Comparison of ENCODE assay signal across 13 cellular contexts in the genomic region with DNA sequence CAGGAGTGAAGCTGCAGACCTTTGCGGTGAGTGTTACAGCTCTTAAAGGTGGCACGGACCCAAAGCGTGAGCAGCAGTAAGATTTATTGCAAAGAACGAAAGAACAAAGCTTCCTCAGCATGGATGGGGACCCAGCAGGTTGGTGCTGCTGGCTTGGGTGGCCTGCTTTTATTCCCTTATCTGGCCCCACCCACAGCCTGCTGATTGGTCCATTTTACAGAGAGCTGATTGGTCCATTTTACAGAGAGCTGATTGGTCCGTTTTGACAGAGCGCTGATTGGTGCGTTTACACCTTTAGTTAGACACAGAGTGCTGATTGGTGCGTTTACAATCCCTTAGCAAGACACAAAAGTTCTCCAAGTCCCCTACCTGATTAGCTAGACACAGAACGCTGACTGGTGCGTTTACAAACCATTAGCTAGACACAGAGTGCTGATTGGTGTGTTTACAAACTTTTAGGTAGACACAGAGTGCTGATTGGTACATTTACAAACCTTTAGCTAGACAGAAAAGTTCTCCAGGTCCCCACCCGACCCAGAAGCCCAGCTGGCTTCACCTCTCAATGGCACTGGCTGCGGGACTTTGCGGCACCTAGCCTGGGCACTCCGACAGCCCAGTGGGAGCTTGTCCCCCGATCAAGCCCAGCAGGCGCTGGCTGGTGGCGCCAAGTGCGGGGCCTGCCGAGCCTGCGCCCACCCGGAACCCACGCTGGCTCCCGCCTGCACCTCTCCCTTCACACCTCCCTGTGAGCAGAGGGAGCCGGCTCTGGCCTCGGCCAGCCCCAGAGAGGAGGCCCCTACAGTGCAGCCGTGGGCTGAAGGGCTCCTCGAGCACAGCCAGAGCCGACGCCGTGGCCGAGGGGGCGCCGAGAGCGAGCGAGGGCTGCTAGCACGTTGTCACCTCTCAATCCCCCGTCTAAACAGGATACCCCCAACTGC. TPM values are rescaled to one million over a fixed set of nuclear protein-coding genes. Genes with fewer than 3 reads are reported as not detected.
DNase-seq lines count a peak whose midpoint lies in the region; ATAC-seq, FAIRE-seq and TF ChIP-seq lines count a peak whose summit lies in the region.
"Not testable (repeated sequence)": the region's sequence is repeated elsewhere in the genome, so short reads cannot be mapped to it uniquely, and the experiment has no call there.
"Had no signal": no experiment of that assay in that cellular context is flagged by ENCODE, and none has a peak within 500 bp of the region (broad histone marks: within the 10 kb centered on the region; RNA-seq: fewer than 3 reads in every experiment).

No MANE protein-coding gene starts in this region.

- CTCF ChIA-PET in K562 (lab: Yijun Ruan, JAX; ENCODE audit: low intra/inter-chr PET ratio) = interaction anchor here (0.7 kb wide), 1 partner anchor 31 kb away, joined by 3 read pairs; the partner anchor contains the start of gene METTL9

- peaks cover 26 to 100% (median 57%) of the 10 kb centered on the region in 10 experiments for H3K4me1 ChIP-seq in BLaER1 treated with 17β-estradiol and CSF1 and Interleukin-3, amounts not matched to agents 10 nM and 100 nM
- not testable (repeated sequence) for H3K4me1 ChIP-seq in K562 (replicated peaks in 1 of 2; ENCODE audit: control insufficient read depth in 2 of 2, insufficient read depth in 2 of 2, low read length in 2 of 2); neuronal stem cell (ENCODE audit: control insufficient read depth in 2 of 2, insufficient read depth in 1 of 2, low read depth in 1 of 2, low read length in 2 of 2)
- peaks cover 6 to 49% (median 19%) of the 10 kb centered on the region in 3 donors for H3K4me1 ChIP-seq in esophagus squamous epithelium

- not testable (repeated sequence) for TF ChIP-seq EP300 in K562 (IDR thresholded peaks at IDR 0.05; ENCODE audit: low read length)

- H2AFZ ChIP-seq in K562 (ENCODE audit: low read depth, low read length); neuronal stem cell (ENCODE audit: low read length): not testable (repeated sequence)

- not testable (repeated sequence) for H3K9me1 ChIP-seq in K562 (ENCODE audit: control insufficient read depth, insufficient read depth, low read length)

- not testable (repeated sequence) for FAIRE-seq in K562 (lab: Jason Lieb, UNC)

- H4K91ac ChIP-seq in neuronal stem cell (ENCODE audit: low read depth, low read length, poor library complexity) = not testable (repeated sequence)

- H2BK15ac ChIP-seq in neuronal stem cell (ENCODE audit: low read length) = not testable (repeated sequence)

- not testable (repeated sequence) for TF ChIP-seq POLR2A in K562 (conservative IDR thresholded peaks at IDR 0.05); esophagus squamous epithelium (IDR thresholded peaks at IDR 0.05)

- not testable (repeated sequence) for H3K79me2 ChIP-seq in K562 (ENCODE audit: control insufficient read depth, insufficient read depth, low read length)

- TF ChIP-seq CTCF in HFFc6 (IDR thresholded peaks at IDR 0.05); K562 (IDR thresholded peaks at IDR 0.05 in 2 of 3, conservative IDR thresholded peaks at IDR 0.05 in 1 of 3; ENCODE audit: insufficient read depth in 2 of 3, low read depth in 1 of 3, low read length in 3 of 3); esophagus squamous epithelium (IDR thresholded peaks at IDR 0.05); type B pancreatic cell (conservative IDR thresholded peaks at IDR 0.05): not testable (repeated sequence)

- H2BK12ac ChIP-seq in neuronal stem cell (ENCODE audit: low read length) = not testable (repeated sequence)

- not testable (repeated sequence) for DNase-seq in HFFc6; K562 (ENCODE audit: extremely low read depth in 1 of 4, low spot score in 3 of 4); esophagus squamous epithelium (lab: John Stamatoyannopoulos, UW); neuronal stem cell (ENCODE audit: low spot score)
- peak; percentile 22 for DNase-seq in type B pancreatic cell (ENCODE audit: extremely low spot score, unreplicated experiment)

- H4K20me1 ChIP-seq in BLaER1 treated with 17β-estradiol and CSF1 and Interleukin-3, amounts not matched to agents 10 nM and 100 nM = peaks cover 0 to 100% (median 40%) of the 10 kb centered on the region in 11 experiments; a peak in 14 of 22 replicates
- H4K20me1 ChIP-seq in K562 (replicated peaks; ENCODE audit: control insufficient read depth, insufficient read depth, low read length) = not testable (repeated sequence)

- peaks cover 0 to 31% (median 26%) of the 10 kb centered on the region in 11 experiments; a peak in 20 of 22 replicates for H3K9me3 ChIP-seq in BLaER1 treated with 17β-estradiol and CSF1 and Interleukin-3, amounts not matched to agents 10 nM and 100 nM (replicated peaks in 1 of 11)
- not testable (repeated sequence) for H3K9me3 ChIP-seq in K562 (replicated peaks; ENCODE audit: control insufficient read depth, insufficient read depth, low read depth, low read length); esophagus squamous epithelium; neuronal stem cell (replicated peaks in 1 of 2; ENCODE audit: control insufficient read depth in 2 of 2, insufficient read depth in 1 of 2, low read depth in 1 of 2, low read length in 2 of 2)

- H3K36me3 Mint-ChIP-seq in HFFc6 (ENCODE audit: low read depth) = peaks cover 45% of the 10 kb centered on the region
- peaks cover 55% of the 10 kb centered on the region for H3K36me3 Mint-ChIP-seq in type B pancreatic cell

- not testable (repeated sequence) for H3K18ac ChIP-seq in neuronal stem cell (ENCODE audit: low read length)

- not testable (repeated sequence) for ATAC-seq in K562

- not testable (repeated sequence) for H2AK5ac ChIP-seq in neuronal stem cell (ENCODE audit: low read depth, low read length)

- not testable (repeated sequence) for H3K4ac ChIP-seq in neuronal stem cell (ENCODE audit: low read length)

- not testable (repeated sequence) for H3K9me3 Mint-ChIP-seq in HFFc6, type B pancreatic cell

- H3K27me3 ChIP-seq in BLaER1 treated with 17β-estradiol and CSF1 and Interleukin-3, amounts not matched to agents 10 nM and 100 nM; K562 (ENCODE audit: control insufficient read depth in 2 of 2, insufficient read depth in 2 of 2, low read length in 2 of 2); esophagus squamous epithelium; neuronal stem cell (ENCODE audit: control insufficient read depth in 3 of 3, insufficient read depth in 3 of 3, low read depth in 1 of 3, low read length in 3 of 3): not testable (repeated sequence)

- 94% methylated on average over 15 of the region's 37 CpGs for WGBS in K562 (ENCODE audit: insufficient coverage, low coverage, missing lambda C conversion rate)
- 89 to 98% methylated on average over 9 to 17 of the region's 37 CpGs for WGBS in esophagus squamous epithelium, 2 donors
- WGBS in neuronal stem cell (ENCODE audit: extremely low coverage in 2 of 2, insufficient read length in 2 of 2, insufficient replicate concordance in 1 of 2), 2 donors = no CpG with 5 or more reads among the region's 37 CpGs

- H3K4me1 Mint-ChIP-seq in HFFc6 (ENCODE audit: low read depth) = peaks cover 73% of the 10 kb centered on the region
- peaks cover 35% of the 10 kb centered on the region for H3K4me1 Mint-ChIP-seq in type B pancreatic cell (ENCODE audit: unreplicated experiment)

- H3K27ac ChIP-seq in BLaER1 treated with 17β-estradiol and CSF1 and Interleukin-3, amounts not matched to agents 10 nM and 100 nM = peak overlapping the region in 9 of 11 experiments; percentile 22 to 89 (median 86); a peak in 17 of 22 replicates
- H3K27ac ChIP-seq in K562 (ENCODE audit: extremely low read depth, low read depth, low read length); neuronal stem cell (replicated peaks; ENCODE audit: low read length): not testable (repeated sequence)
- H3K27ac ChIP-seq in esophagus squamous epithelium = peak overlapping the region; percentile 77 to 85 (median 79)
- H3K27ac ChIP-seq in skin epidermis = peak overlapping the region in 20 of 21 experiments; percentile 7 to 81 (median 66)

- not testable (repeated sequence) for BruUV-seq in K562 (replicated peaks; lab: Mats Ljungman, UMichigan)

- H2BK120ac ChIP-seq in neuronal stem cell (ENCODE audit: low read depth, low read length) = not testable (repeated sequence)

- peak overlapping the region; percentile 98 for H3K27ac Mint-ChIP-seq in HFFc6
- H3K27ac Mint-ChIP-seq in type B pancreatic cell = not testable (repeated sequence)

- H3K4me3 Mint-ChIP-seq in HFFc6, type B pancreatic cell: not testable (repeated sequence)

- not testable (repeated sequence) for H3K79me1 ChIP-seq in neuronal stem cell (ENCODE audit: low read depth, low read length)

- peaks cover 85 to 100% (median 96%) of the 10 kb centered on the region in 11 experiments for H3K36me3 ChIP-seq in BLaER1 treated with 17β-estradiol and CSF1 and Interleukin-3, amounts not matched to agents 10 nM and 100 nM
- H3K36me3 ChIP-seq in K562 (ENCODE audit: control insufficient read depth, insufficient read depth, low read length) (peaks cover 42% of the 10 kb centered on the region; the same call in 2 of the 3 replicates), esophagus squamous epithelium (peaks cover 7 to 78% (median 12%) of the 10 kb centered on the region in 3 donors), neuronal stem cell (replicated peaks in 1 of 2; ENCODE audit: control insufficient read depth in 2 of 2, insufficient read depth in 2 of 2, low read length in 2 of 2) (peaks cover 22 to 70% of the 10 kb centered on the region in 2 donors)

- H3K27me3 Mint-ChIP-seq in HFFc6 (ENCODE audit: insufficient read depth); type B pancreatic cell: not testable (repeated sequence)

- not testable (repeated sequence) for H4K8ac ChIP-seq in neuronal stem cell (ENCODE audit: low read depth, low read length)

- H2BK5ac ChIP-seq in neuronal stem cell (ENCODE audit: low read length) = not testable (repeated sequence)

- peak overlapping the region in 3 of 10 experiments; percentile 1 to 16 (median 2); a peak in 3 of 20 replicates for H3K4me3 ChIP-seq in BLaER1 treated with 17β-estradiol and CSF1 and Interleukin-3, amounts not matched to agents 10 nM and 100 nM
- not testable (repeated sequence) for H3K4me3 ChIP-seq in K562; esophagus squamous epithelium; neuronal stem cell (ENCODE audit: low read length in 2 of 2); skin epidermis

- H3K14ac ChIP-seq in neuronal stem cell (ENCODE audit: low read length) = peak overlapping the region; percentile 71

- in situ Hi-C loops in K562 (cut with MboI) = not testable (repeated sequence)

- H3K4me2 ChIP-seq in BLaER1 treated with 17β-estradiol and CSF1 and Interleukin-3, amounts not matched to agents 10 nM and 100 nM = peak overlapping the region in 5 of 11 experiments; percentile 30 to 99 (median 97); a peak in 8 of 22 replicates
- H3K4me2 ChIP-seq in K562 (ENCODE audit: insufficient read depth, low read length); neuronal stem cell (ENCODE audit: insufficient read depth, low read length, poor library complexity, severe bottlenecking): not testable (repeated sequence)

- intact Hi-C loops in K562 (cut with micrococcal nuclease); esophagus squamous epithelium (cut with DNase I): not testable (repeated sequence)

- POLR2A ChIA-PET in K562 (lab: Yijun Ruan, JAX) = interaction anchor here (1.0 to 1.3 kb wide), 3 partner anchors 8 to 26 kb away, joined by 3 to 6 read pairs (median 3); no protein-coding TSS in a partner anchor

- H3K23ac ChIP-seq in neuronal stem cell (ENCODE audit: low read depth, low read length, poor library complexity) = peak overlapping the region; percentile 85

- TF ChIP-seq RAD21 in K562 (CRISPR knock-in tag; conservative IDR thresholded peaks at IDR 0.05 in 1 of 2, IDR thresholded peaks at IDR 0.05 in 1 of 2) = not testable (repeated sequence)

- H3K9ac ChIP-seq in BLaER1 treated with 17β-estradiol and CSF1 and Interleukin-3, amounts not matched to agents 10 nM and 100 nM = peak overlapping the region in 1 of 11 experiments; percentile 38; a peak in 1 of 22 replicates
- not testable (repeated sequence) for H3K9ac ChIP-seq in K562 (ENCODE audit: insufficient read depth in 1 of 2, low read depth in 2 of 2, low read length in 2 of 2); neuronal stem cell (ENCODE audit: low read depth, low read length, poor library complexity)

RNA-seq across cellular contexts. Expression of gene IGSF6, which starts 22.5 kb away (rescaled TPM):
- not detected for total RNA-seq in HFFc6 (2021; fragmentation: NEBNext Ultra II Directional; extraction: Animal tissue kit (Norgen Biotek cat#: 25700))
- total RNA-seq in K562 (2011; cell fraction: chromatin; rRNA removed; ENCODE audit: low replicate concordance) = not detected in 2 replicates
- total RNA-seq in K562 (2011; cell fraction: nucleolus; rRNA removed) = not detected in 2 replicates
- not detected in 2 replicates for total RNA-seq in K562 (2011; cell fraction: nucleoplasm; rRNA removed)
- total RNA-seq in K562 (2014; rRNA removed) (not detected in 2 replicates), K562 (2014; rRNA removed; fragmentation: Illumina TruSeq; extraction: Trizol) (not detected in 2 replicates), K562 (2015; rRNA removed; fragmentation: Illumina TruSeq; extraction: Trizol) (not detected in 2 replicates), K562 (2021) (not detected in 2 replicates), esophagus squamous epithelium (1 to 10 TPM in 2 of 4 donors, under 1 TPM in 2; 0.18 to 3.6 (median 1.3) TPM), type B pancreatic cell (ENCODE audit: low replicate concordance) (not detected in 2 replicates)
- polyA plus RNA-seq in K562 (2011; rRNA removed) (not detected in 2 replicates), K562 (2014; fragmentation: Illumina TruSeq; extraction: Trizol) (not detected in 2 replicates), K562 (2014; fragmentation: Nextera tagmentation; extraction: Ambion mirVana) (under 1 TPM in 1 of 2 experiments, not detected in 1; 0.07 TPM), K562 (2014; rRNA removed) (not detected in 2 replicates)
- not detected in 2 replicates for polyA plus RNA-seq in K562 (2011; cell fraction: cytosol; rRNA removed)
- not detected in 2 replicates for polyA plus RNA-seq in K562 (2011; cell fraction: nucleus; rRNA removed)
- polyA plus RNA-seq in K562 (2012) = 0.13 and 0.14 TPM in 2 replicates
- not detected in 2 replicates for polyA minus RNA-seq in K562 (2011; rRNA and poly(A)+ RNA removed)
- polyA minus RNA-seq in K562 (2011; cell fraction: cytosol; rRNA and poly(A)+ RNA removed) = not detected in 2 replicates
- polyA minus RNA-seq in K562 (2011; cell fraction: nucleus; rRNA and poly(A)+ RNA removed) = not detected in 2 replicates
- not detected for polyA plus RNA-seq in neuronal stem cell (2013, experiment 1 of 2)
- polyA plus RNA-seq in neuronal stem cell (2013, experiment 2 of 2) = not detected
- total RNA-seq: A172, Caco-2, Daoy, H4 had no signal
- polyA plus RNA-seq: AG04450 had no signal

RNA-seq across cellular contexts. Expression of gene METTL9, which starts 30.5 kb away (rescaled TPM):
- total RNA-seq in HFFc6 (2021; fragmentation: NEBNext Ultra II Directional; extraction: Animal tissue kit (Norgen Biotek cat#: 25700)) = 100 to 1,000 TPM; 147 to 176 (median 151) TPM
- 42.0 and 73.0 TPM in 2 replicates for total RNA-seq in K562 (2011; cell fraction: chromatin; rRNA removed; ENCODE audit: low replicate concordance)
- 27.7 and 29.2 TPM in 2 replicates for total RNA-seq in K562 (2011; cell fraction: nucleolus; rRNA removed)
- total RNA-seq in K562 (2011; cell fraction: nucleoplasm; rRNA removed) = 44.9 and 62.3 TPM in 2 replicates
- total RNA-seq in K562 (2014; rRNA removed) (69.1 and 74.8 TPM in 2 replicates), K562 (2014; rRNA removed; fragmentation: Illumina TruSeq; extraction: Trizol) (81.2 and 105 TPM in 2 replicates), K562 (2015; rRNA removed; fragmentation: Illumina TruSeq; extraction: Trizol) (80.9 and 82.2 TPM in 2 replicates), K562 (2021) (65.8 and 66.1 TPM in 2 replicates), esophagus squamous epithelium (100 to 1,000 TPM in 3 of 4 donors, 10 to 100 TPM in 1; 82.3 to 169 (median 140) TPM), type B pancreatic cell (ENCODE audit: low replicate concordance) (87.1 and 132 TPM in 2 replicates)
- polyA plus RNA-seq in K562 (2011; rRNA removed) (85.0 and 107 TPM in 2 replicates), K562 (2014; fragmentation: Illumina TruSeq; extraction: Trizol) (67.6 and 79.1 TPM in 2 replicates), K562 (2014; fragmentation: Nextera tagmentation; extraction: Ambion mirVana) (10 to 100 TPM; 12.2 to 16.3 TPM), K562 (2014; rRNA removed) (70.8 and 86.0 TPM in 2 replicates)
- 27.8 and 39.5 TPM in 2 replicates for polyA plus RNA-seq in K562 (2011; cell fraction: cytosol; rRNA removed)
- polyA plus RNA-seq in K562 (2011; cell fraction: nucleus; rRNA removed) = 9.7 and 27.7 TPM in 2 replicates
- 58.8 and 97.2 TPM in 2 replicates for polyA plus RNA-seq in K562 (2012)
- 39.8 and 63.4 TPM in 2 replicates for polyA minus RNA-seq in K562 (2011; rRNA and poly(A)+ RNA removed)
- 24.4 and 27.4 TPM in 2 replicates for polyA minus RNA-seq in K562 (2011; cell fraction: cytosol; rRNA and poly(A)+ RNA removed)
- 16.8 and 24.0 TPM in 2 replicates for polyA minus RNA-seq in K562 (2011; cell fraction: nucleus; rRNA and poly(A)+ RNA removed)
- polyA plus RNA-seq in neuronal stem cell (2013, experiment 1 of 2) = 168 TPM
- 167 TPM for polyA plus RNA-seq in neuronal stem cell (2013, experiment 2 of 2)

RNA-seq across cellular contexts. Expression of gene OTOA, which starts 33.9 kb away (rescaled TPM):
- total RNA-seq in HFFc6 (2021; fragmentation: NEBNext Ultra II Directional; extraction: Animal tissue kit (Norgen Biotek cat#: 25700)) = not detected
- not detected in 2 replicates for total RNA-seq in K562 (2011; cell fraction: chromatin; rRNA removed; ENCODE audit: low replicate concordance)
- total RNA-seq in K562 (2011; cell fraction: nucleolus; rRNA removed) = not detected in 2 replicates
- total RNA-seq in K562 (2011; cell fraction: nucleoplasm; rRNA removed) = 0.15 TPM in 1 of 2 replicates, not detected in the other
- not detected in 2 replicates for total RNA-seq in K562 (2014; rRNA removed)
- total RNA-seq in K562 (2014; rRNA removed; fragmentation: Illumina TruSeq; extraction: Trizol) = not detected in 2 replicates
- total RNA-seq in K562 (2015; rRNA removed; fragmentation: Illumina TruSeq; extraction: Trizol) = not detected in 2 replicates
- total RNA-seq in K562 (2021) = not detected in 2 replicates
- polyA plus RNA-seq in K562 (2011; rRNA removed) = 0.03 and 0.04 TPM in 2 replicates
- polyA plus RNA-seq in K562 (2011; cell fraction: cytosol; rRNA removed) = not detected in 2 replicates
- 0.08 and 0.11 TPM in 2 replicates for polyA plus RNA-seq in K562 (2011; cell fraction: nucleus; rRNA removed)
- polyA plus RNA-seq in K562 (2012) = not detected in 2 replicates
- polyA plus RNA-seq in K562 (2014; fragmentation: Illumina TruSeq; extraction: Trizol) = not detected in 2 replicates
- not detected for polyA plus RNA-seq in K562 (2014; fragmentation: Nextera tagmentation; extraction: Ambion mirVana)
- not detected in 2 replicates for polyA plus RNA-seq in K562 (2014; rRNA removed)
- not detected in 2 replicates for polyA minus RNA-seq in K562 (2011; rRNA and poly(A)+ RNA removed)
- polyA minus RNA-seq in K562 (2011; cell fraction: cytosol; rRNA and poly(A)+ RNA removed) = not detected in 2 replicates
- polyA minus RNA-seq in K562 (2011; cell fraction: nucleus; rRNA and poly(A)+ RNA removed) = not detected in 2 replicates
- under 1 TPM in 2 of 4 donors, not detected in 2; 0.11 to 0.38 TPM for total RNA-seq in esophagus squamous epithelium
- 1.8 TPM for polyA plus RNA-seq in neuronal stem cell (2013, experiment 1 of 2)
- polyA plus RNA-seq in neuronal stem cell (2013, experiment 2 of 2) = 2.1 TPM
- total RNA-seq in type B pancreatic cell (ENCODE audit: low replicate concordance) = 0.17 TPM in 1 of 2 replicates, not detected in the other
- total RNA-seq: Caco-2, Daoy, H4 had no signal
- polyA plus RNA-seq: AG04450; CD8-positive, alpha-beta memory T cell had no signal
